In genomic region chr7:95246935-95247370, GRCh38 we compare ENCODE assay signal across 9 cellular contexts.
DNase-seq lines count a peak whose midpoint lies in the region; ATAC-seq and TF ChIP-seq lines count a peak whose summit lies in the region.
"Had no signal": no experiment of that assay in that cellular context is flagged by ENCODE, and none has a peak within 500 bp of the region (broad histone marks: within the 10 kb centered on the region; RNA-seq: fewer than 3 reads in every experiment).

No MANE protein-coding gene starts in this region.

- TF ChIP-seq CTCF in GM12865 (IDR thresholded peaks at IDR 0.05; ENCODE audit: insufficient read depth, low read depth, low read length, missing control alignments) = peak; percentile 63
- TF ChIP-seq CTCF in adrenal gland (IDR thresholded peaks at IDR 0.05) = peak; percentile 61 to 90 (median 87)
- TF ChIP-seq CTCF in left ventricle myocardium inferior (IDR thresholded peaks at IDR 0.05; ENCODE audit: borderline replicate concordance) = peak; percentile 75
- peak; percentile 18 to 59 (median 56) for TF ChIP-seq CTCF in prostate gland (IDR thresholded peaks at IDR 0.05)

- ATAC-seq in HG03469 (IDR thresholded peaks at IDR 0.05; ENCODE audit: unreplicated experiment) (peak; percentile 67), HG02623 (IDR thresholded peaks at IDR 0.05; ENCODE audit: unreplicated experiment) (no peak)
- ATAC-seq: naive thymus-derived CD8-positive, alpha-beta T cell had no signal

- H3K79me2 ChIP-seq in ACC112 (ENCODE audit: control insufficient read depth, insufficient read depth, low read length, unreplicated experiment) = no peaks in the 10 kb centered on the region

- intact Hi-C loops in adrenal gland (cut with DNase I) = no loop called here
- intact Hi-C loops in left ventricle myocardium inferior (cut with micrococcal nuclease) = loop anchor here (10.0 kb wide), 1 partner anchor 792 kb away; no protein-coding TSS in a partner anchor
- intact Hi-C loops in prostate gland (cut with DNase I) = loop anchor here (10.0 kb wide), 1 partner anchor 802 kb away; no protein-coding TSS in a partner anchor

- peak; percentile 67 for DNase-seq in GM12865 (ENCODE audit: low read depth)
- peak; percentile 32 to 67 for DNase-seq in NCI-H446 (lab: John Stamatoyannopoulos, UW)
- peak; percentile 58 to 81 (median 70) for DNase-seq in adrenal gland
- no peak for DNase-seq in left ventricle myocardium inferior
- DNase-seq in prostate gland (ENCODE audit: low spot score) = peak; percentile 17

- peaks cover 3% of the 10 kb centered on the region for H3K4me1 ChIP-seq in ACC112 (ENCODE audit: control insufficient read depth, insufficient read depth, low read length, unreplicated experiment)
- H3K4me1 ChIP-seq in adrenal gland (replicated peaks in 1 of 2) = peaks cover 0 to 9% of the 10 kb centered on the region in 2 donors
- H3K4me1 ChIP-seq in left ventricle myocardium inferior = no peaks in the 10 kb centered on the region
- no peaks in the 10 kb centered on the region for H3K4me1 ChIP-seq in prostate gland (replicated peaks)

- TF ChIP-seq POLR2A in adrenal gland (IDR thresholded peaks at IDR 0.05) (no peak), prostate gland (IDR thresholded peaks at IDR 0.05) (no peak)

- H3K36me3 ChIP-seq in ACC112 (ENCODE audit: insufficient read depth, low read length) (no peaks in the 10 kb centered on the region), adrenal gland (replicated peaks in 1 of 2) (no peaks in the 10 kb centered on the region), left ventricle myocardium inferior (no peaks in the 10 kb centered on the region), prostate gland (no peaks in the 10 kb centered on the region)

- no peaks in the 10 kb centered on the region for H3K27me3 ChIP-seq in ACC112 (ENCODE audit: insufficient read depth, low read length)
- H3K27me3 ChIP-seq in adrenal gland = no peaks in the 10 kb centered on the region
- no peaks in the 10 kb centered on the region for H3K27me3 ChIP-seq in left ventricle myocardium inferior (ENCODE audit: low read depth)
- H3K27me3 ChIP-seq in prostate gland (replicated peaks; ENCODE audit: insufficient read depth) = no peaks in the 10 kb centered on the region

- WGBS in adrenal gland, 4 donors = 0 to 5% (median 2%) methylated on average over 5 of the region's 5 CpGs
- 5% methylated on average over 5 of the region's 5 CpGs for WGBS in prostate gland

- H3K9me3 ChIP-seq in adrenal gland (replicated peaks in 1 of 3) (no peaks in the 10 kb centered on the region), left ventricle myocardium inferior (replicated peaks) (no peaks in the 10 kb centered on the region), prostate gland (no peaks in the 10 kb centered on the region)

- H3K27ac ChIP-seq in ACC112 (ENCODE audit: low read depth, low read length) (no peak overlapping the region), adrenal gland (no peak overlapping the region), left ventricle myocardium inferior (replicated peaks) (no peak overlapping the region), prostate gland (no peak overlapping the region)

- H3K4me3 ChIP-seq in ACC112 (ENCODE audit: low read depth, low read length) (peak overlapping the region; percentile 65), GM12865 (ENCODE audit: low read depth, low read length) (no peak overlapping the region), adrenal gland (no peak overlapping the region), left ventricle myocardium inferior (no peak overlapping the region), prostate gland (no peak overlapping the region)

- H2AFZ ChIP-seq in ACC112 (ENCODE audit: low read length, unreplicated experiment) = peak overlapping the region; percentile 47

Comparison
In these comparisons a context has a peak if more than half of its experiments do, and no peak if none do; other contexts are left out.
1. intact Hi-C loops: an anchor here in left ventricle myocardium inferior (10.0 kb wide) and prostate gland (10.0 kb wide); none called in adrenal gland.